In genomic region chr2:216017365-216017764, GRCh38 we compare ENCODE assay signal across 9 cellular contexts. TPM values are rescaled to one million over a fixed set of nuclear protein-coding genes. Genes with fewer than 3 reads are reported as not detected.
DNase-seq lines count a peak whose midpoint lies in the region; ATAC-seq lines count a peak whose summit lies in the region.
"Had no signal": no experiment of that assay in that cellular context is flagged by ENCODE, and none has a peak within 500 bp of the region (broad histone marks: within the 10 kb centered on the region; RNA-seq: fewer than 3 reads in every experiment).

No MANE protein-coding gene starts in this region.

- no peak overlapping the region for H3K4me3 ChIP-seq in aorta (ENCODE audit: low read length in 2 of 2)
- H3K4me3 ChIP-seq: thoracic aorta had no signal

- no peaks in the 10 kb centered on the region for H3K9me3 Mint-ChIP-seq in activated naive CD8-positive, alpha-beta T cell treated with anti-CD3 and anti-CD28 coated beads, Interleukin-2, amount 50 U/mL, for 24 hours

- no peaks in the 10 kb centered on the region for H3K36me3 ChIP-seq in aorta (ENCODE audit: control insufficient read depth in 1 of 2, insufficient read depth in 2 of 2, low read length in 1 of 2)
- H3K36me3 ChIP-seq: thoracic aorta had no signal

- no peaks in the 10 kb centered on the region for H3K4me1 ChIP-seq in aorta (ENCODE audit: control insufficient read depth in 1 of 2, insufficient read depth in 2 of 2, low read length in 2 of 2)

- no peaks in the 10 kb centered on the region for H3K27me3 Mint-ChIP-seq in activated naive CD8-positive, alpha-beta T cell treated with anti-CD3 and anti-CD28 coated beads, Interleukin-2, amount 50 U/mL, for 24 hours

- H3K9me3 ChIP-seq in aorta (ENCODE audit: control insufficient read depth, low read length): no peaks in the 10 kb centered on the region
- H3K9me3 ChIP-seq: thoracic aorta had no signal

- ATAC-seq in GM18907 (IDR thresholded peaks at IDR 0.05; ENCODE audit: unreplicated experiment) (peak; percentile 22), aorta (ENCODE audit: low FRiP score) (no peak)
- ATAC-seq in activated naive CD8-positive, alpha-beta T cell treated with anti-CD3 and anti-CD28 coated beads, Interleukin-2, amount 50 U/mL, for 24 hours: peak; percentile 60

- peak; percentile 14 for DNase-seq in ACHN
- peak; percentile 35 to 36 for DNase-seq in Kasumi-1 (lab: John Stamatoyannopoulos, UW)
- DNase-seq in activated naive CD8-positive, alpha-beta T cell treated with anti-CD3 and anti-CD28 coated beads, Interleukin-2, amount 50 U/mL, for 24 hours: peak; percentile 41
- DNase-seq in aorta: no peak
- DNase-seq in NCI-H2227 (lab: John Stamatoyannopoulos, UW; ENCODE audit: unreplicated experiment): no peak
- no peak for DNase-seq in cardiac septum (ENCODE audit: low spot score)
- DNase-seq in NCI-H1092 (lab: John Stamatoyannopoulos, UW): no peak

- no peaks in the 10 kb centered on the region for H3K36me3 Mint-ChIP-seq in activated naive CD8-positive, alpha-beta T cell treated with anti-CD3 and anti-CD28 coated beads, Interleukin-2, amount 50 U/mL, for 24 hours (ENCODE audit: low read depth)

- peaks cover 49% of the 10 kb centered on the region for H3K4me1 Mint-ChIP-seq in activated naive CD8-positive, alpha-beta T cell treated with anti-CD3 and anti-CD28 coated beads, Interleukin-2, amount 50 U/mL, for 24 hours

- WGBS in aorta, 2 donors: 88 to 89% methylated on average over 4 of the region's 4 CpGs

- intact Hi-C loops in aorta (cut with DNase I) (no loop called here), cardiac septum (cut with DNase I) (no loop called here)

- no peak overlapping the region for H3K27ac ChIP-seq in aorta (ENCODE audit: low read depth in 1 of 2, low read length in 2 of 2)
- H3K27ac ChIP-seq: thoracic aorta had no signal

- H3K27me3 ChIP-seq in aorta (ENCODE audit: control insufficient read depth in 1 of 2, insufficient read depth in 2 of 2, low read length in 1 of 2): no peaks in the 10 kb centered on the region

- in situ Hi-C loops in ACHN (cut with HindIII; ENCODE audit: low pct_ligation_motif_present, low pct_unique_long_range_greater_than_20kb, low sequenced_read_pairs): no loop called here

- no peak overlapping the region for H3K4me3 Mint-ChIP-seq in activated naive CD8-positive, alpha-beta T cell treated with anti-CD3 and anti-CD28 coated beads, Interleukin-2, amount 50 U/mL, for 24 hours

- peak overlapping the region; percentile 75 for H3K27ac Mint-ChIP-seq in activated naive CD8-positive, alpha-beta T cell treated with anti-CD3 and anti-CD28 coated beads, Interleukin-2, amount 50 U/mL, for 24 hours

RNA-seq across cellular contexts. Expression of gene MREG, which starts 4.0 kb away (rescaled TPM):
- total RNA-seq in aorta (1 to 10 TPM; 1.6 to 2.5 TPM), cardiac septum (0.32 TPM)
- polyA plus RNA-seq in aorta: 1 to 10 TPM in 1 of 2 donors, under 1 TPM in 1; 0.31 to 1.9 TPM

Comparison
In these comparisons a context has a peak if more than half of its experiments do, and no peak if none do; other contexts are left out.
1. DNase-seq: peak in ACHN (single experiment), Kasumi-1 (2 of 2) and activated naive CD8-positive, alpha-beta T cell treated with anti-CD3 and anti-CD28 coated beads, Interleukin-2, amount 50 U/mL, for 24 hours (single experiment); none in aorta (0 of 2), NCI-H2227 (single experiment), cardiac septum (single experiment) and NCI-H1092 (single experiment).